In the genomic region with DNA sequence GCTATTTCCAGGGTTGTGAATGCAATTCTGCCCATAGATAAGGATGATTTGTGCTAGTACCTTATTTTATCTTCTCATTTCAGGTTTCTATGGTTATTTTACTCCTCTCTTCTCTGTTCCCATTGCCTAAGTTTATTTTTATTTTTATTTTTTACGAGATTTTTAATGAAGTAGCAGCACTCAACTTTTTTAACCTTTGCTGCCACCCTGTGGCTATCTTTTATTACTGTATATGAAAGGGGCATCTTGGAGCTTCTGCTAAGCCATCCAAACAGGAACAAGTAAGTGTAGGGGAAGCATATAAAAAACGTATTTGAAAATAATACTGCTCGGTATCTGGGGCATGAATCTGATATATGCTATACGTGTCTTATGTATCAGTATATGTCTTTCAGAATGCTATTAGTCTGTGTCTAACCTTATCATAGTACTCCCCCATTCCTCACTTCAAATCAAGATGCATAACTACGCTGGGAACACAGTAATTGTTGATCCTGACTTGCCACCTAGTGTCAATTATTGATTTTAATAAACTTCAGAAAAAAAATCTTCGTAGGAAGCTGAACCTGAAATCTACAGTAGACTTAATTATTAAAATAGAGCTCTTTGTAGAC, we compare ENCODE assay signal across 7 cellular contexts.
A peak's percentile ranks its signal among the peaks of the same experiment; 100 is the strongest.
DNase-seq lines count a peak whose midpoint lies in the region; ATAC-seq and TF ChIP-seq lines count a peak whose summit lies in the region.

No MANE protein-coding gene starts in this region.

- ATAC-seq in HG03460 (IDR thresholded peaks at IDR 0.05; ENCODE audit: unreplicated experiment) (no peak), HG03097 (IDR thresholded peaks at IDR 0.05; ENCODE audit: low FRiP score, unreplicated experiment) (no peak)

- no peak overlapping the region for H3K9ac ChIP-seq in SK-N-MC (ENCODE audit: insufficient read length)
- H3K9ac ChIP-seq in fibroblast of lung (ENCODE audit: insufficient read depth, low read length): no peak overlapping the region
- H3K9ac ChIP-seq in parathyroid adenoma: no peak overlapping the region

- H2AFZ ChIP-seq in fibroblast of lung (ENCODE audit: low read length) (no peak overlapping the region), parathyroid adenoma (no peak overlapping the region)

- H3K79me2 ChIP-seq in fibroblast of lung (ENCODE audit: control insufficient read depth, insufficient read depth, low read length): no peaks in the 10 kb centered on the region
- no peaks in the 10 kb centered on the region for H3K79me2 ChIP-seq in parathyroid adenoma

- POLR2A ChIA-PET in HEK293 (lab: Yijun Ruan, JAX): interaction anchor here (0.6 kb wide), 1 partner anchor 367 kb away, joined by 5 read pairs; no protein-coding TSS in a partner anchor

- H3K9me3 ChIP-seq in HEK293 (ENCODE audit: control insufficient read depth, insufficient read depth, low read depth, low read length) (no peaks in the 10 kb centered on the region), SK-N-MC (ENCODE audit: low read depth, low read length) (no peaks in the 10 kb centered on the region), fibroblast of lung (ENCODE audit: control insufficient read depth, insufficient read depth, low read depth, low read length) (no peaks in the 10 kb centered on the region), parathyroid adenoma (ENCODE audit: control insufficient read depth, low read length) (no peaks in the 10 kb centered on the region)

- H3K4me3 ChIP-seq in HEK293 (ENCODE audit: low read depth, low read length) (no peak overlapping the region), SK-N-MC (no peak overlapping the region), fibroblast of lung (replicated peaks in 1 of 4; ENCODE audit: control extremely low read depth in 1 of 4, insufficient read depth in 1 of 4, low read depth in 3 of 4, low read length in 4 of 4) (no peak overlapping the region), parathyroid adenoma (ENCODE audit: low read depth, low read length) (no peak overlapping the region)

- H3K4me2 ChIP-seq in fibroblast of lung (ENCODE audit: extremely low read depth, insufficient read depth, low read length) (no peak overlapping the region), parathyroid adenoma (ENCODE audit: low read length) (no peak overlapping the region)

- H4K20me1 ChIP-seq in fibroblast of lung (ENCODE audit: control insufficient read depth, extremely low read depth, insufficient read depth, low read length): no peaks in the 10 kb centered on the region

- TF ChIP-seq CTCF in HEK293 (tag by site-specific recombination; IDR thresholded peaks at IDR 0.05) (no peak), fibroblast of lung (conservative IDR thresholded peaks at IDR 0.05 in 1 of 2, IDR thresholded peaks at IDR 0.05 in 1 of 2; ENCODE audit: low read depth in 1 of 2, low read length in 2 of 2) (peak; percentile 56), parathyroid adenoma (IDR thresholded peaks at IDR 0.05) (peak; percentile 44)

- DNase-seq in D341Med (ENCODE audit: low spot score) (peak; percentile 33), SK-N-MC (ENCODE audit: low read depth, low spot score) (peak; percentile 58), fibroblast of lung (ENCODE audit: low read depth in 2 of 2) (peak; percentile 21 to 74)

- H3K27ac ChIP-seq in HEK293 (ENCODE audit: extremely low read depth, low read depth, low read length) (no peak overlapping the region), SK-N-MC (no peak overlapping the region), fibroblast of lung (ENCODE audit: insufficient read depth, low read length) (no peak overlapping the region), parathyroid adenoma (no peak overlapping the region)

- H3K36me3 ChIP-seq in HEK293 (ENCODE audit: control insufficient read depth in 2 of 2, insufficient read depth in 1 of 2, low read length in 2 of 2): no peaks in the 10 kb centered on the region
- no peaks in the 10 kb centered on the region for H3K36me3 ChIP-seq in SK-N-MC (ENCODE audit: insufficient read depth, low read length)
- no peaks in the 10 kb centered on the region for H3K36me3 ChIP-seq in fibroblast of lung (ENCODE audit: control insufficient read depth, insufficient read depth, low read length)
- no peaks in the 10 kb centered on the region for H3K36me3 ChIP-seq in parathyroid adenoma (ENCODE audit: control insufficient read depth, insufficient read depth, low read length)

- H3K27me3 ChIP-seq in fibroblast of lung (ENCODE audit: control insufficient read depth, insufficient read depth, low read length): peaks cover 11% of the 10 kb centered on the region
- no peaks in the 10 kb centered on the region for H3K27me3 ChIP-seq in parathyroid adenoma (ENCODE audit: control insufficient read depth, insufficient read depth, low read length)

- H3K4me1 ChIP-seq in HEK293 (ENCODE audit: control insufficient read depth, insufficient read depth, low read length) (no peaks in the 10 kb centered on the region), fibroblast of lung (ENCODE audit: control insufficient read depth, extremely low read depth, insufficient read depth, low read length) (no peaks in the 10 kb centered on the region), parathyroid adenoma (no peaks in the 10 kb centered on the region)

- CTCF ChIA-PET in HEK293 (lab: Yijun Ruan, JAX): interaction anchor here (0.5 to 4.7 kb wide), 46 partner anchors 9 to 602 kb away, joined by 3 to 45 read pairs (median 4); a partner anchor contains a TSS

TF ChIP-seq in HEK293, 187 proteins besides CTCF, POLR2A, EP300 and RAD21 (continues in another document):
- TF ChIP-seq SP3 (tag by site-specific recombination; IDR thresholded peaks at IDR 0.05) (no peak), ZNF24 (tag by site-specific recombination; IDR thresholded peaks at IDR 0.05) (0 out of 2 replicates have a peak, but pooled peaks have one; percentile 20), ZNF423 (tag by site-specific recombination; IDR thresholded peaks at IDR 0.05) (no peak), ZNF600 (tag by site-specific recombination; IDR thresholded peaks at IDR 0.05) (no peak), ZNF843 (tag by site-specific recombination; IDR thresholded peaks at IDR 0.05) (no peak), BCL11B (tag by site-specific recombination; IDR thresholded peaks at IDR 0.05; ENCODE audit: low read depth) (no peak), ZNF37A (tag by site-specific recombination; IDR thresholded peaks at IDR 0.05) (no peak), ZNF510 (tag by site-specific recombination; IDR thresholded peaks at IDR 0.05; ENCODE audit: insufficient replicate concordance) (no peak), ZNF335 (tag by site-specific recombination; conservative IDR thresholded peaks at IDR 0.05) (no peak), ZNF350 (tag by site-specific recombination; IDR thresholded peaks at IDR 0.05) (no peak), ZNF132 (tag by site-specific recombination; IDR thresholded peaks at IDR 0.05; ENCODE audit: borderline replicate concordance) (no peak), ZNF664 (tag by site-specific recombination; IDR thresholded peaks at IDR 0.05) (0 out of 2 replicates have a peak, but pooled peaks have one; percentile 18), ZNF2 (tag by site-specific recombination; IDR thresholded peaks at IDR 0.05) (0 out of 2 replicates have a peak, but pooled peaks have one; percentile 30), ZNF324 (tag by site-specific recombination; IDR thresholded peaks at IDR 0.05) (no peak), ZNF561 (tag by site-specific recombination; IDR thresholded peaks at IDR 0.05; ENCODE audit: borderline replicate concordance) (no peak), ZNF670 (tag by site-specific recombination; IDR thresholded peaks at IDR 0.05; ENCODE audit: low read depth) (no peak), ZNF654 (tag by site-specific recombination; IDR thresholded peaks at IDR 0.05; ENCODE audit: low read depth) (peak; percentile 90), ZNF548 (tag by site-specific recombination; IDR thresholded peaks at IDR 0.05) (no peak), ZFHX2 (tag by site-specific recombination; conservative IDR thresholded peaks at IDR 0.05) (no peak), GLIS1 (tag by site-specific recombination; IDR thresholded peaks at IDR 0.05) (no peak), ZNF221 (tag by site-specific recombination; IDR thresholded peaks at IDR 0.05; ENCODE audit: borderline replicate concordance) (no peak)
- TF ChIP-seq, protein P1, sequence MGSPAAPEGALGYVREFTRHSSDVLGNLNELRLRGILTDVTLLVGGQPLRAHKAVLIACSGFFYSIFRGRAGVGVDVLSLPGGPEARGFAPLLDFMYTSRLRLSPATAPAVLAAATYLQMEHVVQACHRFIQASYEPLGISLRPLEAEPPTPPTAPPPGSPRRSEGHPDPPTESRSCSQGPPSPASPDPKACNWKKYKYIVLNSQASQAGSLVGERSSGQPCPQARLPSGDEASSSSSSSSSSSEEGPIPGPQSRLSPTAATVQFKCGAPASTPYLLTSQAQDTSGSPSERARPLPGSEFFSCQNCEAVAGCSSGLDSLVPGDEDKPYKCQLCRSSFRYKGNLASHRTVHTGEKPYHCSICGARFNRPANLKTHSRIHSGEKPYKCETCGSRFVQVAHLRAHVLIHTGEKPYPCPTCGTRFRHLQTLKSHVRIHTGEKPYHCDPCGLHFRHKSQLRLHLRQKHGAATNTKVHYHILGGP (tag by site-specific recombination; IDR thresholded peaks at IDR 0.05): no peak
- TF ChIP-seq, protein P2, sequence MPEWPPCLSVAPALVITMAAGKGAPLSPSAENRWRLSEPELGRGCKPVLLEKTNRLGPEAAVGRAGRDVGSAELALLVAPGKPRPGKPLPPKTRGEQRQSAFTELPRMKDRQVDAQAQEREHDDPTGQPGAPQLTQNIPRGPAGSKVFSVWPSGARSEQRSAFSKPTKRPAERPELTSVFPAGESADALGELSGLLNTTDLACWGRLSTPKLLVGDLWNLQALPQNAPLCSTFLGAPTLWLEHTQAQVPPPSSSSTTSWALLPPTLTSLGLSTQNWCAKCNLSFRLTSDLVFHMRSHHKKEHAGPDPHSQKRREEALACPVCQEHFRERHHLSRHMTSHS (tag by site-specific recombination; IDR thresholded peaks at IDR 0.05): no peak
- TF ChIP-seq, protein P3, sequence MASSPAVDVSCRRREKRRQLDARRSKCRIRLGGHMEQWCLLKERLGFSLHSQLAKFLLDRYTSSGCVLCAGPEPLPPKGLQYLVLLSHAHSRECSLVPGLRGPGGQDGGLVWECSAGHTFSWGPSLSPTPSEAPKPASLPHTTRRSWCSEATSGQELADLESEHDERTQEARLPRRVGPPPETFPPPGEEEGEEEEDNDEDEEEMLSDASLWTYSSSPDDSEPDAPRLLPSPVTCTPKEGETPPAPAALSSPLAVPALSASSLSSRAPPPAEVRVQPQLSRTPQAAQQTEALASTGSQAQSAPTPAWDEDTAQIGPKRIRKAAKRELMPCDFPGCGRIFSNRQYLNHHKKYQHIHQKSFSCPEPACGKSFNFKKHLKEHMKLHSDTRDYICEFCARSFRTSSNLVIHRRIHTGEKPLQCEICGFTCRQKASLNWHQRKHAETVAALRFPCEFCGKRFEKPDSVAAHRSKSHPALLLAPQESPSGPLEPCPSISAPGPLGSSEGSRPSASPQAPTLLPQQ (tag by site-specific recombination; IDR thresholded peaks at IDR 0.05): no peak
